Comparison of ENCODE assay signal across 36 cellular contexts in the genomic region with DNA sequence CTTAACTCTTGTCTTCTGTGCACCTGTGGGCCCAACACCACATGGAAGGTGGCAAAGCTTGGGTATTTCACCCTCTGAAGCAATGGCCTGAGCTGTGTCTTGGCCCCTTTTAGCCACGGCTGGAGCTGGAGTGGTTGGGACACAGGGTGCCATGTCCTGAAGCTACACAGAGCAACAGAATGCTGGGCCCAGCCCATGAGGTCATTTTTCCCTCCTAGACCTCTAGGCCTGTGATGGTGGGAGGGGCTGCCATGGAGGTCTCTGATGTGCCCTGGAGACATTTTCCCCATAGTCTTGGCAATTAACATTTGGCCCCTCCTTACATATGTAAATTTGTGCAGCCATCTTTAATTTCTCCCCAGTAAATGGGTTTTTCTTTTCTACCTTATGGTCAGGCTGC.
"Had no signal": no experiment of that assay in that cellular context is flagged by ENCODE, and none has a peak within 500 bp of the region (broad histone marks: within the 10 kb centered on the region; RNA-seq: fewer than 3 reads in every experiment).

No MANE protein-coding gene starts in this region.

- H3K4me3 Mint-ChIP-seq: activated B cell treated with CpG ODN at 0.5 μM for 24 hours; activated CD4-positive, alpha-beta memory T cell treated with anti-CD3 and anti-CD28 coated beads for 36 hours; activated CD4-positive, alpha-beta T cell treated with anti-CD3 and anti-CD28 coated beads, Interleukin-2, amount 10 ng/mL, durations not matched to agents 24 days and 14 days; activated CD8-positive, alpha-beta T cell treated with anti-CD3 and anti-CD28 coated beads for 36 hours; activated naive CD4-positive, alpha-beta T cell treated with anti-CD3 and anti-CD28 coated beads for 36 hours; activated naive CD8-positive, alpha-beta T cell treated with anti-CD3 and anti-CD28 coated beads for 36 hours; activated T-cell treated with anti-CD3 and anti-CD28 coated beads, Interleukin-2, amount 50 U/mL, for 4 hours; activated T-cell treated with anti-CD3 and anti-CD28 coated beads, Interleukin-2, amount 50 U/mL, for 72 hours; activated T-helper 1 cell treated with anti-CD3 and anti-CD28 coated beads, Interleukin-12 subunit alpha, Interleukin-12 subunit beta, Interleukin-2, Interleukin-4 antibody, amounts not matched to agents 30 ng/mL and 10 ng/mL and 1 ng/mL, durations not matched to agents 14 hours and 24 hours and 36 hours; activated T-helper 17 cell treated with anti-CD3 and anti-CD28 coated beads, Interleukin-2, amount 50 U/mL, for 72 hours; T-helper 1 cell treated with Interleukin-12 subunit alpha and Interleukin-12 subunit beta and Interleukin-4 antibody, amounts not matched to agents 30 μg/mL and 1 μg/mL, for 36 hours; T-helper 2 cell treated with Interferon-gamma antibody and Interleukin-4, amounts not matched to agents 5 μg/mL and 100 μg/mL, for 36 hours had no signal

- H3K36me3 ChIP-seq: adrenal gland, brain microvascular endothelial cell, breast epithelium had no signal

- H3K27ac Mint-ChIP-seq: activated B cell treated with CpG ODN at 0.5 μM for 24 hours; activated CD4-positive, alpha-beta memory T cell treated with anti-CD3 and anti-CD28 coated beads for 36 hours; activated CD4-positive, alpha-beta T cell treated with anti-CD3 and anti-CD28 coated beads, Interleukin-2, amount 10 ng/mL, durations not matched to agents 24 days and 14 days; activated CD8-positive, alpha-beta T cell treated with anti-CD3 and anti-CD28 coated beads for 36 hours; activated naive CD4-positive, alpha-beta T cell treated with anti-CD3 and anti-CD28 coated beads for 36 hours; activated naive CD4-positive, alpha-beta T cell treated with anti-CD3 and anti-CD28 coated beads, Interleukin-2, amount 50 U/mL, for 72 hours; activated naive CD8-positive, alpha-beta T cell treated with anti-CD3 and anti-CD28 coated beads for 36 hours; activated T-cell treated with anti-CD3 and anti-CD28 coated beads, Interleukin-2, amount 50 U/mL, for 72 hours; activated T-helper 1 cell treated with anti-CD3 and anti-CD28 coated beads, Interleukin-12 subunit alpha, Interleukin-12 subunit beta, Interleukin-2, Interleukin-4 antibody, amounts not matched to agents 30 ng/mL and 10 ng/mL and 1 ng/mL, durations not matched to agents 14 hours and 24 hours and 36 hours; activated T-helper 17 cell treated with anti-CD3 and anti-CD28 coated beads, Interleukin-2, amount 50 U/mL, for 72 hours; T-helper 1 cell treated with Interleukin-12 subunit alpha and Interleukin-12 subunit beta and Interleukin-4 antibody, amounts not matched to agents 30 μg/mL and 1 μg/mL, for 36 hours; T-helper 2 cell treated with Interferon-gamma antibody and Interleukin-4, amounts not matched to agents 5 μg/mL and 100 μg/mL, for 36 hours had no signal

- H3K36me3 Mint-ChIP-seq: activated CD4-positive, alpha-beta memory T cell treated with anti-CD3 and anti-CD28 coated beads for 36 hours; activated naive CD4-positive, alpha-beta T cell treated with anti-CD3 and anti-CD28 coated beads, Interleukin-2, amount 50 U/mL, for 72 hours; activated naive CD8-positive, alpha-beta T cell treated with anti-CD3 and anti-CD28 coated beads for 36 hours had no signal

- FAIRE-seq: astrocyte, TTC549 had no signal

- H3K9me3 ChIP-seq: adrenal gland, body of pancreas had no signal

- H3K4me3 ChIP-seq: adrenal gland, body of pancreas, breast epithelium had no signal

- H3K4me1 Mint-ChIP-seq: activated B cell treated with CpG ODN at 0.5 μM for 24 hours; activated CD4-positive, alpha-beta T cell treated with anti-CD3 and anti-CD28 coated beads, Interleukin-2, amount 10 ng/mL, durations not matched to agents 24 days and 14 days; activated naive CD8-positive, alpha-beta T cell treated with anti-CD3 and anti-CD28 coated beads for 36 hours; activated T-helper 17 cell treated with anti-CD3 and anti-CD28 coated beads, Interleukin-2, amount 50 U/mL, for 72 hours had no signal

- H3K27me3 ChIP-seq: adrenal gland, body of pancreas, brain microvascular endothelial cell, breast epithelium had no signal

- H3K9me3 Mint-ChIP-seq: activated CD4-positive, alpha-beta T cell treated with anti-CD3 and anti-CD28 coated beads, Interleukin-2, amount 10 ng/mL, durations not matched to agents 24 days and 14 days; activated naive CD8-positive, alpha-beta T cell treated with anti-CD3 and anti-CD28 coated beads for 36 hours had no signal

- H3K27ac ChIP-seq: adrenal gland, body of pancreas, brain microvascular endothelial cell, breast epithelium, VCaP had no signal

- DNase-seq: activated B cell treated with CpG ODN at 0.5 μM for 24 hours; activated CD4-positive, alpha-beta memory T cell treated with anti-CD3 and anti-CD28 coated beads for 36 hours; activated CD4-positive, alpha-beta T cell treated with anti-CD3 and anti-CD28 coated beads for 4 hours; activated CD4-positive, alpha-beta T cell treated with anti-CD3 and anti-CD28 coated beads, Interleukin-2, amount 10 ng/mL, durations not matched to agents 24 days and 14 days; activated CD4-positive, alpha-beta T cell treated with anti-CD3 and anti-CD28 coated beads, Interleukin-2, amount 50 U/mL, for 1 hour; activated CD4-positive, alpha-beta T cell treated with anti-CD3 and anti-CD28 coated beads, Interleukin-2, amount 50 U/mL, for 4 hours; activated CD4-positive, CD25-positive, alpha-beta regulatory T cell treated with anti-CD3 and anti-CD28 coated beads, Interleukin-2, amount 50 U/mL, for 72 hours; activated CD8-positive, alpha-beta memory T cell treated with anti-CD3 and anti-CD28 coated beads, Interleukin-2, amount 50 U/mL, for 4 hours; activated CD8-positive, alpha-beta T cell treated with anti-CD3 and anti-CD28 coated beads for 36 hours; activated effector memory CD4-positive, alpha-beta T cell treated with anti-CD3 and anti-CD28 coated beads, Interleukin-2, amount 50 U/mL, for 16 hours; activated gamma-delta T cell treated with Interleukin-2 at 50 U/mL for 16 hours; activated naive CD4-positive, alpha-beta T cell; activated naive CD4-positive, alpha-beta T cell treated with anti-CD3 and anti-CD28 coated beads for 36 hours; activated naive CD4-positive, alpha-beta T cell treated with anti-CD3 and anti-CD28 coated beads, Interleukin-2, amount 50 U/mL, for 16 hours; activated naive CD8-positive, alpha-beta T cell treated with anti-CD3 and anti-CD28 coated beads for 36 hours; activated T-cell treated with anti-CD3 and anti-CD28 coated beads for 4 hours; activated T-cell treated with anti-CD3 and anti-CD28 coated beads, Interleukin-2, amount 50 U/mL, for 1 hour; activated T-cell treated with anti-CD3 and anti-CD28 coated beads, Interleukin-2, amount 50 U/mL, for 4 hours; activated T-cell treated with anti-CD3 and anti-CD28 coated beads, Interleukin-2, amount 50 U/mL, for 72 hours; adrenal gland; amniotic stem cell; aorta; body of pancreas; brain microvascular endothelial cell; central memory CD4-positive, alpha-beta T cell; T-helper 2 cell; T-helper 9 cell had no signal

- H3K27me3 Mint-ChIP-seq: activated B cell treated with CpG ODN at 0.5 μM for 24 hours; activated CD4-positive, alpha-beta memory T cell treated with anti-CD3 and anti-CD28 coated beads for 36 hours; activated CD4-positive, alpha-beta T cell treated with anti-CD3 and anti-CD28 coated beads, Interleukin-2, amount 10 ng/mL, durations not matched to agents 24 days and 14 days; activated CD8-positive, alpha-beta T cell treated with anti-CD3 and anti-CD28 coated beads for 36 hours; activated naive CD8-positive, alpha-beta T cell treated with anti-CD3 and anti-CD28 coated beads for 36 hours; activated T-helper 17 cell treated with anti-CD3 and anti-CD28 coated beads, Interleukin-2, amount 50 U/mL, for 72 hours had no signal

- ATAC-seq: activated CD8-positive, alpha-beta T cell treated with anti-CD3 and anti-CD28 coated beads for 36 hours; activated naive CD4-positive, alpha-beta T cell treated with anti-CD3 and anti-CD28 coated beads, Interleukin-2, amount 50 U/mL, for 72 hours; activated T-cell treated with anti-CD3 and anti-CD28 coated beads, Interleukin-2, amount 50 U/mL, for 4 hours; activated T-cell treated with anti-CD3 and anti-CD28 coated beads, Interleukin-2, amount 50 U/mL, for 72 hours; activated T-helper 17 cell treated with anti-CD3 and anti-CD28 coated beads, Interleukin-2, amount 50 U/mL, for 72 hours; body of pancreas had no signal

- H3K4me1 ChIP-seq: adrenal gland, body of pancreas, breast epithelium had no signal
